13 cellular contexts compared by ENCODE assay signal in the genomic region with DNA sequence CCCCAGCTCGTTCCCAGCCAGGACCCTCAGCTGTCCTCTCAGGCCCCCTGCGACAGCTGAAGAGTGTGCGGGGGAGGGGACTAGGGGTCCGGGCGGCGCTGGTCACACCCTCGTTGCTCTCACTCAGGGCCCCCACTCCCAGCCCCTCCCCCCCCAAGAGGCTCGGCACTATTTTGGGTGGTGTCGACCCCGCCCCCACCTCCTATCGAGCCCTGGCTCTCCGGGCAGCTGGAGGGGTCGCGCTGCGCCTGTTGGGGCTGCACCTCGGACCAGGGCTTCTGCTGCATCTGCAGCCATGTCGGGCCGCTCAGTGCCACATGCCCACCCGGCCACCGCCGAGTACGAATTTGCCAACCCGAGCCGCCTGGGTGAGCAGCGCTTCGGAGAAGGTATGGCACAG. TPM values are rescaled to one million over a fixed set of nuclear protein-coding genes. Genes with fewer than 3 reads are reported as not detected.
DNase-seq lines count a peak whose midpoint lies in the region; ATAC-seq and TF ChIP-seq lines count a peak whose summit lies in the region.
"Had no signal": no experiment of that assay in that cellular context is flagged by ENCODE, and none has a peak within 500 bp of the region (broad histone marks: within the 10 kb centered on the region; RNA-seq: fewer than 3 reads in every experiment).

A gene with protein sequence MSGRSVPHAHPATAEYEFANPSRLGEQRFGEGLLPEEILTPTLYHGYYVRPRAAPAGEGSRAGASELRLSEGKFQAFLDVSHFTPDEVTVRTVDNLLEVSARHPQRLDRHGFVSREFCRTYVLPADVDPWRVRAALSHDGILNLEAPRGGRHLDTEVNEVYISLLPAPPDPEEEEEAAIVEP (plus strand): TSS at position 200 of the 400 bp plus-strand sequence. CDS start 96 bp downstream, at position 296.

- BruUV-seq in PC-9 (replicated peaks; lab: Mats Ljungman, UMichigan), result no TSS peak

- H3K4me1 ChIP-seq in PC-9 (replicated peaks; ENCODE audit: insufficient read depth), result peaks cover 6% of the 10 kb centered on the region; the same call in 1 of the 2 replicates
- peaks cover 11 to 65% (median 64%) of the 10 kb centered on the region in 5 donors for H3K4me1 ChIP-seq in subcutaneous abdominal adipose tissue (ENCODE audit: control insufficient read depth in 5 of 5, insufficient read depth in 5 of 5, low read length in 5 of 5)

- H3K9me2 ChIP-seq in PC-9 (ENCODE audit: insufficient read depth), result peaks cover 3% of the 10 kb centered on the region; the same call in 1 of the 2 replicates

- H3K27me3 ChIP-seq in PC-9 (ENCODE audit: insufficient read depth, low read depth) (no peaks in the 10 kb centered on the region), subcutaneous abdominal adipose tissue (ENCODE audit: control insufficient read depth in 5 of 5, insufficient read depth in 4 of 5, low read length in 5 of 5) (peaks cover 0 to 5% (median 0%) of the 10 kb centered on the region in 5 donors)

- CTCF ChIA-PET in PC-9 (lab: Charles Lee), result no interaction called here

- no peaks in the 10 kb centered on the region for H3K36me3 ChIP-seq in PC-9 (ENCODE audit: low read depth)
- H3K36me3 ChIP-seq in subcutaneous abdominal adipose tissue (ENCODE audit: control insufficient read depth in 5 of 5, insufficient read depth in 5 of 5, low read length in 5 of 5), result peaks cover 8 to 22% (median 15%) of the 10 kb centered on the region in 5 donors

- H3K9me3 Mint-ChIP-seq in memory B cell, result peaks cover 2% of the 10 kb centered on the region
- H3K9me3 Mint-ChIP-seq: effector memory CD8-positive, alpha-beta T cell; natural killer cell treated with Interleukin-12 subunit alpha and Interleukin-12 subunit beta and Interleukin-15 and Interleukin-18, amount 100 ng/mL, for 72 hours had no signal

- H3K27ac ChIP-seq in PC-9 (no peak within 1 kb of the TSS), subcutaneous abdominal adipose tissue (ENCODE audit: low read depth, low read length) (peak within 1 kb of the TSS; percentile 96)

- no peaks in the 10 kb centered on the region for H3F3A ChIP-seq in PC-9 (ENCODE audit: insufficient read depth, low read depth)

- no peak within 1 kb of the TSS for H3K4me3 ChIP-seq in PC-9
- peak within 1 kb of the TSS; percentile 62 to 87 (median 76) for H3K4me3 ChIP-seq in subcutaneous abdominal adipose tissue (ENCODE audit: low read depth in 1 of 5, low read length in 5 of 5)

- H3K4me1 Mint-ChIP-seq in memory B cell, result peaks cover 5% of the 10 kb centered on the region

- DNase-seq in PC-9 (no peak), memory B cell (ENCODE audit: low spot score in 2 of 2) (no peak), SHP77 treated with DMSO at 0.1 percent for 48 hours (lab: John Stamatoyannopoulos, UW) (no peak)
- no peak for DNase-seq in activated T-cell treated with anti-CD3 and anti-CD28 coated beads, Interleukin-2, amount 50 U/mL, for 48 hours
- DNase-seq: activated CD8-positive, alpha-beta memory T cell treated with anti-CD3 and anti-CD28 coated beads for 24 hours; DMS79; effector memory CD8-positive, alpha-beta T cell; Karpas-422 had no signal

- no peak within 1 kb of the TSS for H2AFZ ChIP-seq in PC-9

- POLR2A ChIA-PET in PC-9 (lab: Charles Lee; ENCODE audit: unreplicated experiment), result no interaction called here

- no peaks in the 10 kb centered on the region for H4K20me1 ChIP-seq in PC-9 (ENCODE audit: insufficient read depth)

- H3K36me3 Mint-ChIP-seq in memory B cell, result peaks cover 2% of the 10 kb centered on the region
- H3K36me3 Mint-ChIP-seq: natural killer cell treated with Interleukin-12 subunit alpha and Interleukin-12 subunit beta and Interleukin-15 and Interleukin-18, amount 100 ng/mL, for 72 hours had no signal

- peaks cover 25% of the 10 kb centered on the region for H3K27me3 Mint-ChIP-seq in memory B cell

- peak within 1 kb of the TSS; percentile 8 for H3K4me3 Mint-ChIP-seq in memory B cell
- H3K4me3 Mint-ChIP-seq: effector memory CD8-positive, alpha-beta T cell; natural killer cell treated with Interleukin-12 subunit alpha and Interleukin-12 subunit beta and Interleukin-15 and Interleukin-18, amount 100 ng/mL, for 72 hours had no signal

- H3K9ac ChIP-seq in subcutaneous abdominal adipose tissue (ENCODE audit: low read length in 5 of 5), result peak within 1 kb of the TSS; percentile 68 to 96 (median 81)

- ATAC-seq in esophagus mucosa (peak; percentile 2), memory B cell (ENCODE audit: low read depth) (no peak), GM19455 (IDR thresholded peaks at IDR 0.05; ENCODE audit: unreplicated experiment) (no peak), GM21576 (IDR thresholded peaks at IDR 0.05; ENCODE audit: unreplicated experiment) (no peak)
- ATAC-seq: effector memory CD8-positive, alpha-beta T cell; natural killer cell treated with Interleukin-12 subunit alpha and Interleukin-12 subunit beta and Interleukin-15 and Interleukin-18, amount 100 ng/mL, for 72 hours had no signal

- H3K79me2 ChIP-seq in PC-9 (ENCODE audit: low read depth), result no peaks in the 10 kb centered on the region

- intact Hi-C loops in PC-9 (cut with micrococcal nuclease; ENCODE audit: unreplicated experiment), result no loop called here

- no peak within 1 kb of the TSS for H3K27ac Mint-ChIP-seq in memory B cell
- H3K27ac Mint-ChIP-seq: effector memory CD8-positive, alpha-beta T cell; natural killer cell treated with Interleukin-12 subunit alpha and Interleukin-12 subunit beta and Interleukin-15 and Interleukin-18, amount 100 ng/mL, for 72 hours had no signal

- H3K4me2 ChIP-seq in PC-9, result peak within 1 kb of the TSS; percentile 32; the same call in 1 of the 2 replicates

- no peak for TF ChIP-seq CTCF in PC-9 (conservative IDR thresholded peaks at IDR 0.05)

- no peaks in the 10 kb centered on the region for H3K9me3 ChIP-seq in PC-9 (ENCODE audit: insufficient read depth, low read depth)
- H3K9me3 ChIP-seq in subcutaneous abdominal adipose tissue (ENCODE audit: control insufficient read depth in 5 of 5, low read length in 5 of 5), result no peaks in the 10 kb centered on the region

RNA-seq across cellular contexts. Expression of the gene that starts here (rescaled TPM):
- total RNA-seq in PC-9 (2021), result 0.28 and 0.80 TPM in 2 replicates
- total RNA-seq in esophagus mucosa, result 0.32 TPM
- total RNA-seq: natural killer cell treated with Interleukin-12 subunit alpha and Interleukin-12 subunit beta and Interleukin-15 and Interleukin-18, amount 100 ng/mL, for 72 hours had no signal

Comparison
In these comparisons a context has a peak if more than half of its experiments do, and no peak if none do; other contexts are left out.
1. Peak in ATAC-seq in esophagus mucosa; RNA of the gene not detected or under 1 TPM.